8 cellular contexts compared by ENCODE assay signal in the genomic region with DNA sequence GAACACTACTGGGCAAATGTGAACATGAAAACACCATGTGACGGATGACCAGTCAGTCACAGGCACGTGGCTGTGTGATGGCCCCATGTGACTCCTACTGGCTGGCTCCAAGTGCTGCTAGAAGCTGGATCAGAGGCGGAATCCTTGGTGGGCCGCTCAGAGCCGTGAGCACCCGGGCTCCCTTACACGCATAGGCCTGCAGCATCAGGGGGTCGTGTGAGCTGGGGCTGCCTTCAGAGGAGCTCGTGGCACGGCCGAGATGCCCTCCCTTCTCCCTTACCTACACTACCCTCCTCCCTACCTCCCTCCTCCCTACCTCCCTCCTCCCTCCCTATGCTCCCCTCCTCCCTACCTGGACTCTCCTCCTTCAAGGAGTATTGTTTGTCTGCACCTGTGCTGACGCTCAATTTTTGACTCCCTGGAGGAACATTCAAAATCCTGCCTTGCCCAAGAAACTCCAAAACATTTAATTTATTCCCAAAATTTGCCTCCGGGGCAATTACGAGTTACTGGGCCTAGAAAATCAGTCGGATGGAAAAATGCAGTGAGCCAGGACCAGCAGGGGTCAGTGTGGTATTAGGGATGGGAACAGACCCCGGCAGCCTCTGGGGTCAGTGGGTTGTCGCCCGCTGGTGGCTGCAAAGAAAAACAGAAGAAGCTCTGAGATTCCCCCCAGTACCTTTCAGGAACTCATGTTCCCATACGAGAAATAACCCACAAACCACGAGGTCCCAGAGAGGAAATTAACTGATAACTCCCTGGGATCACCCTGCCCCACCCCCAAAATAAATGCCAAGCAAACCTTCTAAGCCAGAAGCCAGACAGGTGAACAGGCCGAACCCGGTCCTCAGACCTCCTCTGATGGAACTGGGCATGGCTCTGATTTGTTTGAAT.
A peak's percentile ranks its signal among the peaks of the same experiment; 100 is the strongest.
DNase-seq lines count a peak whose midpoint lies in the region; ATAC-seq and TF ChIP-seq lines count a peak whose summit lies in the region.

No MANE protein-coding gene starts in this region.

- H2BK5ac ChIP-seq in mesenchymal stem cell (ENCODE audit: low read depth, low read length, poor library complexity, severe bottlenecking) = no peak overlapping the region

- H4K91ac ChIP-seq in mesenchymal stem cell (ENCODE audit: low read length) = peak overlapping the region; percentile 41

- H4K8ac ChIP-seq in mesenchymal stem cell (ENCODE audit: low read length) = peak overlapping the region; percentile 64

- no peak for ATAC-seq in GM21367 (IDR thresholded peaks at IDR 0.05; ENCODE audit: unreplicated experiment)

- no peaks in the 10 kb centered on the region for H3K36me3 ChIP-seq in HEK293 (ENCODE audit: control insufficient read depth in 2 of 2, insufficient read depth in 1 of 2, low read length in 2 of 2)
- H3K36me3 ChIP-seq in mesenchymal stem cell (ENCODE audit: control insufficient read depth in 1 of 2, insufficient read depth in 2 of 2, low read depth in 1 of 2, low read length in 2 of 2) = no peaks in the 10 kb centered on the region

- H3K9me3 ChIP-seq in HEK293 (ENCODE audit: control insufficient read depth, insufficient read depth, low read depth, low read length) = no peaks in the 10 kb centered on the region
- H3K9me3 ChIP-seq in mesenchymal stem cell (ENCODE audit: control insufficient read depth, low read length) = no peaks in the 10 kb centered on the region

- H3K27me3 ChIP-seq in dorsolateral prefrontal cortex (no peaks in the 10 kb centered on the region), mesenchymal stem cell (ENCODE audit: control insufficient read depth in 1 of 2, insufficient read depth in 1 of 2, low read length in 2 of 2) (no peaks in the 10 kb centered on the region)

- H3K23ac ChIP-seq in mesenchymal stem cell (ENCODE audit: low read length in 2 of 2) = no peak overlapping the region

- H3K79me1 ChIP-seq in mesenchymal stem cell (replicated peaks; ENCODE audit: low read length, poor library complexity, severe bottlenecking) = no peaks in the 10 kb centered on the region

- H3K9ac ChIP-seq in mesenchymal stem cell (ENCODE audit: low read length) = peak overlapping the region; percentile 76

- no peak overlapping the region for H3K4me2 ChIP-seq in mesenchymal stem cell (ENCODE audit: low read length, poor library complexity, severe bottlenecking)

- H3K4ac ChIP-seq in mesenchymal stem cell (ENCODE audit: low read depth in 1 of 2, low read length in 2 of 2) = no peak overlapping the region

- peak overlapping the region in 1 of 2 experiments; percentile 49 for H3K18ac ChIP-seq in mesenchymal stem cell (ENCODE audit: low read depth in 1 of 2, low read length in 2 of 2)

- CTCF ChIA-PET in HEK293 (lab: Yijun Ruan, JAX) = interaction anchor here (0.5 to 4.9 kb wide), 46 partner anchors 10 to 974 kb away, joined by 3 to 165 read pairs (median 4); partner anchors contain the start of gene BDKRB1

- POLR2A ChIA-PET in HEK293 (lab: Yijun Ruan, JAX) = interaction anchor here (0.6 kb wide), 1 partner anchor 179 kb away, joined by 3 read pairs; no protein-coding TSS in a partner anchor

- peak overlapping the region; percentile 47 for H2AK5ac ChIP-seq in mesenchymal stem cell (ENCODE audit: low read length, severe bottlenecking)

- H3K4me3 ChIP-seq in HEK293 (ENCODE audit: low read depth, low read length) (no peak overlapping the region), dorsolateral prefrontal cortex (peak overlapping the region in 5 of 59 donors; percentile 5 to 31 (median 24)), mesenchymal stem cell (ENCODE audit: insufficient read depth in 1 of 2, low read depth in 1 of 2, low read length in 2 of 2) (no peak overlapping the region)

- no peak overlapping the region for H2BK120ac ChIP-seq in mesenchymal stem cell (ENCODE audit: low read depth, low read length)

- H3K4me1 ChIP-seq in HEK293 (ENCODE audit: control insufficient read depth, insufficient read depth, low read length) (no peaks in the 10 kb centered on the region), mesenchymal stem cell (ENCODE audit: control insufficient read depth, insufficient read depth, low read depth, low read length) (peaks cover 41% of the 10 kb centered on the region)

- H2BK15ac ChIP-seq in mesenchymal stem cell (ENCODE audit: low read depth, poor library complexity, severe bottlenecking) = peak overlapping the region; percentile 52

- 33% methylated on average over 22 of the region's 22 CpGs for WGBS in mesenchymal stem cell

- no peak overlapping the region for H3K14ac ChIP-seq in mesenchymal stem cell (ENCODE audit: low read length in 2 of 2)

- no peak overlapping the region for H3K27ac ChIP-seq in C4-2B
- H3K27ac ChIP-seq in HEK293 (ENCODE audit: extremely low read depth, low read depth, low read length) = no peak overlapping the region
- H3K27ac ChIP-seq in dorsolateral prefrontal cortex = peak overlapping the region in 38 of 59 donors; percentile 1 to 84 (median 61)
- no peak overlapping the region for H3K27ac ChIP-seq in mesenchymal stem cell (ENCODE audit: low read length, poor library complexity, severe bottlenecking)

- peak; percentile 54 for DNase-seq in NCI-H526 treated with DMSO at 0.1 percent for 48 hours (lab: John Stamatoyannopoulos, UW)
- DNase-seq in activated CD4-positive, alpha-beta T cell treated with anti-CD3 and anti-CD28 coated beads, Interleukin-2, amount 50 U/mL, for 4 hours = peak; percentile 66 to 72
- DNase-seq in dorsolateral prefrontal cortex = peak; percentile 68 to 85 (median 82)
- peak; percentile 81 for DNase-seq in mesenchymal stem cell
- peak; percentile 7 to 36 for DNase-seq in stimulated activated CD8-positive, alpha-beta memory T cell treated with anti-CD3 and anti-CD28 coated beads, Interleukin-7, amount 100 ng/mL, for 1 hour (ENCODE audit: low read depth in 2 of 2)

- H2AFZ ChIP-seq in mesenchymal stem cell (ENCODE audit: low read depth, low read length) = no peak overlapping the region

- intact Hi-C loops in dorsolateral prefrontal cortex (cut with DNase I) = loop anchor here (1.0 to 5.0 kb wide), 5 partner anchors 46 to 642 kb away; no protein-coding TSS in a partner anchor

- peak; percentile 96 for TF ChIP-seq CTCF in C4-2B (conservative IDR thresholded peaks at IDR 0.05)
- TF ChIP-seq CTCF in HEK293 (tag by site-specific recombination; IDR thresholded peaks at IDR 0.05) = peak; percentile 91
- peak; percentile 63 to 98 (median 93) for TF ChIP-seq CTCF in dorsolateral prefrontal cortex (IDR thresholded peaks at IDR 0.05 in 54 of 56, conservative IDR thresholded peaks at IDR 0.05 in 2 of 56; ENCODE audit: low read depth in 1 of 56, partially characterized antibody in 56 of 56)

- peak overlapping the region in 1 of 2 experiments; percentile 84 for H2BK12ac ChIP-seq in mesenchymal stem cell (ENCODE audit: low read length in 2 of 2)

TF ChIP-seq in HEK293, 187 proteins besides CTCF, POLR2A, EP300 and RAD21 (continues in another document):
- TF ChIP-seq PATZ1 (tag by site-specific recombination; IDR thresholded peaks at IDR 0.05) (0 out of 2 replicates have a peak, but pooled peaks have one; percentile 12), ZNF302 (tag by site-specific recombination; IDR thresholded peaks at IDR 0.05; ENCODE audit: low read depth) (no peak), ZBTB6 (tag by site-specific recombination; IDR thresholded peaks at IDR 0.05) (no peak), ZNF433 (tag by site-specific recombination; IDR thresholded peaks at IDR 0.05; ENCODE audit: low read depth) (no peak), KLF8 (tag by site-specific recombination; IDR thresholded peaks at IDR 0.05) (0 out of 2 replicates have a peak, but pooled peaks have one; percentile 13), ZSCAN30 (tag by site-specific recombination; IDR thresholded peaks at IDR 0.05) (peak; percentile 66; the same call in 1 of the 2 replicates), ZNF747 (tag by site-specific recombination; IDR thresholded peaks at IDR 0.05) (no peak), KLF1 (tag by site-specific recombination; IDR thresholded peaks at IDR 0.05) (no peak), GLI2 (tag by site-specific recombination; IDR thresholded peaks at IDR 0.05; ENCODE audit: borderline replicate concordance, low read depth) (no peak), ZNF174 (tag by site-specific recombination; IDR thresholded peaks at IDR 0.05) (no peak), ZNF654 (tag by site-specific recombination; IDR thresholded peaks at IDR 0.05; ENCODE audit: low read depth) (peak; percentile 96), ZNF2 (tag by site-specific recombination; IDR thresholded peaks at IDR 0.05) (0 out of 2 replicates have a peak, but pooled peaks have one; percentile 41), ZNF610 (tag by site-specific recombination; IDR thresholded peaks at IDR 0.05; ENCODE audit: borderline replicate concordance) (no peak), ZNF660 (tag by site-specific recombination; IDR thresholded peaks at IDR 0.05) (peak; percentile 77), ZNF624 (tag by site-specific recombination; IDR thresholded peaks at IDR 0.05) (no peak), ZSCAN16 (tag by site-specific recombination; IDR thresholded peaks at IDR 0.05) (no peak), ZNF121 (tag by site-specific recombination; IDR thresholded peaks at IDR 0.05) (no peak), ZFP41 (tag by site-specific recombination; IDR thresholded peaks at IDR 0.05; ENCODE audit: borderline replicate concordance) (no peak)

Comparison
In these comparisons a context has a peak if more than half of its experiments do, and no peak if none do; other contexts are left out.
1. H3K27ac ChIP-seq: peak in dorsolateral prefrontal cortex (38 of 59); none in C4-2B (single experiment), HEK293 (single experiment) and mesenchymal stem cell (single experiment).
2. DNase-seq: peak in every context shown above with its lines; median percentile 82 in dorsolateral prefrontal cortex; 81 in mesenchymal stem cell; 69 in activated CD4-positive, alpha-beta T cell treated with anti-CD3 and anti-CD28 coated beads, Interleukin-2, amount 50 U/mL, for 4 hours; 54 in NCI-H526 treated with DMSO at 0.1 percent for 48 hours; 22 in stimulated activated CD8-positive, alpha-beta memory T cell treated with anti-CD3 and anti-CD28 coated beads, Interleukin-7, amount 100 ng/mL, for 1 hour.
3. Peak in every context shown above with its lines, with median percentiles within 50 percentile points of each other: CTCF ChIP-seq.